Comparison of ENCODE assay signal across 9 cellular contexts in the genomic region with DNA sequence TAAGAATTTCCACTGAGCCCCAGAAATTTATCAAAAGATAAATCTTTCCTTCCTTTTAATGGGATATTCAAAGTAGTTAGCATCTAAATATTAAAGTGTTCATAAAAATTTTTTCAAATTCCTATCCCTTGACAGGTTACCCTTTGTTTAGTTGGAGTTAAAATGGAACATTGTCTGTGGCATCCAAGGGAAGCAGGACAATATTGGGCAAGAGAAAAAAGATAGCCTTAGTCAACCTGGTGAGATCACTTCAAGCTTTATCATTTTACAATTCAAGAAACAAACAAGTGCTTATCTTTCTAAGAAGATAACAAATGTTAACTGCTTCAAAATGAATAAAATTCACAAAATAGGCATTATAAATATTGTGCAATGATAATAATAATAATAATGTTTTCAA. TPM values are rescaled to one million over a fixed set of nuclear protein-coding genes. Genes with fewer than 3 reads are reported as not detected.
"Had no signal": no experiment of that assay in that cellular context is flagged by ENCODE, and none has a peak within 500 bp of the region (broad histone marks: within the 10 kb centered on the region; RNA-seq: fewer than 3 reads in every experiment).

No MANE protein-coding gene starts in this region.

- FAIRE-seq: G401.6, GM12878, GM12891, GM12892, GM18507, GM19239 had no signal

- ATAC-seq: GM12878 had no signal

- H3K4me3 ChIP-seq: GM12878 had no signal

- DNase-seq: GDM1, GF-D8 had no signal

RNA-seq across cellular contexts. Expression of a gene that starts 21.7 kb away (rescaled TPM):
- total RNA-seq: G401 had no signal
